1 cellular context compared by ENCODE assay signal in the genomic region with DNA sequence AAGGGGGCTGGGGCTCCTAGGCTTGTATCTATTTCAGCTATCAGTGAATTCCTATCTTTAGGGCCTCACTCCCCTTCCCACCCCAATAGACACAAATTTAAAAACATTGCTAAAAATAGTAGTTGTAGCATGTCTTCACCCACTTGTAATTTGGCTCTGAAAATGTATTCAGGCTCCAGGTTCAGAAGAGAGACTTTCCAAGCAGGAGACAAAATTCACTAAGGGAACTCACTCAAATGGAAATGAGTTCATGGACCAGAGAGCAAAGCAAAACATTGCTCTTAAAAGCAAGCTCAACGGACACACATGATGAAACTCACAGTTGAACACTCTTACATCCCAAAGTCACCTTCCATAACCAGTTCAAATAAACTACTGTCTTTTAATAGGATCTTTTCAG.
TF ChIP-seq lines count a peak whose summit lies in the region.

No MANE protein-coding gene starts in this region.

TF ChIP-seq in GM12878, 131 proteins besides CTCF, POLR2A, EP300 and RAD21:
- no peak for TF ChIP-seq NFXL1 (IDR thresholded peaks at IDR 0.05; ENCODE audit: borderline replicate concordance)
- no peak for TF ChIP-seq SMC3 (IDR thresholded peaks at IDR 0.05; ENCODE audit: borderline replicate concordance, low read length)
- TF ChIP-seq, protein P1, sequence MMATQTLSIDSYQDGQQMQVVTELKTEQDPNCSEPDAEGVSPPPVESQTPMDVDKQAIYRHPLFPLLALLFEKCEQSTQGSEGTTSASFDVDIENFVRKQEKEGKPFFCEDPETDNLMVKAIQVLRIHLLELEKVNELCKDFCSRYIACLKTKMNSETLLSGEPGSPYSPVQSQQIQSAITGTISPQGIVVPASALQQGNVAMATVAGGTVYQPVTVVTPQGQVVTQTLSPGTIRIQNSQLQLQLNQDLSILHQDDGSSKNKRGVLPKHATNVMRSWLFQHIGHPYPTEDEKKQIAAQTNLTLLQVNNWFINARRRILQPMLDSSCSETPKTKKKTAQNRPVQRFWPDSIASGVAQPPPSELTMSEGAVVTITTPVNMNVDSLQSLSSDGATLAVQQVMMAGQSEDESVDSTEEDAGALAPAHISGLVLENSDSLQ (IDR thresholded peaks at IDR 0.05): no peak
- TF ChIP-seq BHLHE40 (IDR thresholded peaks at IDR 0.05; ENCODE audit: borderline replicate concordance in 1 of 2, low read depth in 2 of 2, low read length in 1 of 2): no peak
- no peak for TF ChIP-seq CREB1 (IDR thresholded peaks at IDR 0.05; ENCODE audit: low read depth)
- TF ChIP-seq, protein P2, sequence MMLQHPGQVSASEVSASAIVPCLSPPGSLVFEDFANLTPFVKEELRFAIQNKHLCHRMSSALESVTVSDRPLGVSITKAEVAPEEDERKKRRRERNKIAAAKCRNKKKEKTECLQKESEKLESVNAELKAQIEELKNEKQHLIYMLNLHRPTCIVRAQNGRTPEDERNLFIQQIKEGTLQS (IDR thresholded peaks at IDR 0.05; ENCODE audit: borderline replicate concordance, extremely low read depth, low read depth, low read length): no peak
- TF ChIP-seq, protein P3, sequence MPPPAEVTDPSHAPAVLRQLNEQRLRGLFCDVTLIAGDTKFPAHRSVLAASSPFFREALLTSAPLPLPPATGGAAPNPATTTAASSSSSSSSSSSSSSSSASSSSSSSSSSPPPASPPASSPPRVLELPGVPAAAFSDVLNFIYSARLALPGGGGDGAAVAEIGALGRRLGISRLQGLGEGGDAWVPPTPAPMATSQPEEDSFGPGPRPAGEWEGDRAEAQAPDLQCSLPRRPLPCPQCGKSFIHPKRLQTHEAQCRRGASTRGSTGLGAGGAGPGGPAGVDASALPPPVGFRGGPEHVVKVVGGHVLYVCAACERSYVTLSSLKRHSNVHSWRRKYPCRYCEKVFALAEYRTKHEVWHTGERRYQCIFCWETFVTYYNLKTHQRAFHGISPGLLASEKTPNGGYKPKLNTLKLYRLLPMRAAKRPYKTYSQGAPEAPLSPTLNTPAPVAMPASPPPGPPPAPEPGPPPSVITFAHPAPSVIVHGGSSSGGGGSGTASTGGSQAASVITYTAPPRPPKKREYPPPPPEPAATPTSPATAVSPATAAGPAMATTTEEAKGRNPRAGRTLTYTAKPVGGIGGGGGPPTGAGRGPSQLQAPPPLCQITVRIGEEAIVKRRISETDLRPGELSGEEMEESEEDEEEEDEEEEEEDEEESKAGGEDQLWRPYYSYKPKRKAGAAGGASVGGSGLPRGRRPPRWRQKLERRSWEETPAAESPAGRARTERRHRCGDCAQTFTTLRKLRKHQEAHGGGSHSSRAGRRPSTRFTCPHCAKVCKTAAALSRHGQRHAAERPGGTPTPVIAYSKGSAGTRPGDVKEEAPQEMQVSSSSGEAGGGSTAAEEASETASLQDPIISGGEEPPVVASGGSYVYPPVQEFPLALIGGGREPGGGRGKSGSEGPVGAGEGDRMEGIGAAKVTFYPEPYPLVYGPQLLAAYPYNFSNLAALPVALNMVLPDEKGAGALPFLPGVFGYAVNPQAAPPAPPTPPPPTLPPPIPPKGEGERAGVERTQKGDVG (CRISPR knock-in tag; IDR thresholded peaks at IDR 0.05): no peak
- TF ChIP-seq, protein P4, sequence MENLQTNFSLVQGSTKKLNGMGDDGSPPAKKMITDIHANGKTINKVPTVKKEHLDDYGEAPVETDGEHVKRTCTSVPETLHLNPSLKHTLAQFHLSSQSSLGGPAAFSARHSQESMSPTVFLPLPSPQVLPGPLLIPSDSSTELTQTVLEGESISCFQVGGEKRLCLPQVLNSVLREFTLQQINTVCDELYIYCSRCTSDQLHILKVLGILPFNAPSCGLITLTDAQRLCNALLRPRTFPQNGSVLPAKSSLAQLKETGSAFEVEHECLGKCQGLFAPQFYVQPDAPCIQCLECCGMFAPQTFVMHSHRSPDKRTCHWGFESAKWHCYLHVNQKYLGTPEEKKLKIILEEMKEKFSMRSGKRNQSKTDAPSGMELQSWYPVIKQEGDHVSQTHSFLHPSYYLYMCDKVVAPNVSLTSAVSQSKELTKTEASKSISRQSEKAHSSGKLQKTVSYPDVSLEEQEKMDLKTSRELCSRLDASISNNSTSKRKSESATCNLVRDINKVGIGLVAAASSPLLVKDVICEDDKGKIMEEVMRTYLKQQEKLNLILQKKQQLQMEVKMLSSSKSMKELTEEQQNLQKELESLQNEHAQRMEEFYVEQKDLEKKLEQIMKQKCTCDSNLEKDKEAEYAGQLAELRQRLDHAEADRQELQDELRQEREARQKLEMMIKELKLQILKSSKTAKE (IDR thresholded peaks at IDR 0.05; ENCODE audit: low read depth, poor library complexity, severe bottlenecking): no peak
- TF ChIP-seq POLR2AphosphoS2 (IDR thresholded peaks at IDR 0.05; ENCODE audit: low read depth, low read length): no peak
- no peak for TF ChIP-seq SMARCA5 (IDR thresholded peaks at IDR 0.05)
- TF ChIP-seq CBX5 (IDR thresholded peaks at IDR 0.05; ENCODE audit: low read depth): no peak
- TF ChIP-seq CHD2 (IDR thresholded peaks at IDR 0.05; ENCODE audit: borderline replicate concordance, low read depth, low read length): no peak
- TF ChIP-seq HDAC2 (IDR thresholded peaks at IDR 0.05): no peak
- no peak for TF ChIP-seq ZNF274 (IDR thresholded peaks at IDR 0.05; ENCODE audit: insufficient read depth, insufficient read length)
- TF ChIP-seq, protein P5, sequence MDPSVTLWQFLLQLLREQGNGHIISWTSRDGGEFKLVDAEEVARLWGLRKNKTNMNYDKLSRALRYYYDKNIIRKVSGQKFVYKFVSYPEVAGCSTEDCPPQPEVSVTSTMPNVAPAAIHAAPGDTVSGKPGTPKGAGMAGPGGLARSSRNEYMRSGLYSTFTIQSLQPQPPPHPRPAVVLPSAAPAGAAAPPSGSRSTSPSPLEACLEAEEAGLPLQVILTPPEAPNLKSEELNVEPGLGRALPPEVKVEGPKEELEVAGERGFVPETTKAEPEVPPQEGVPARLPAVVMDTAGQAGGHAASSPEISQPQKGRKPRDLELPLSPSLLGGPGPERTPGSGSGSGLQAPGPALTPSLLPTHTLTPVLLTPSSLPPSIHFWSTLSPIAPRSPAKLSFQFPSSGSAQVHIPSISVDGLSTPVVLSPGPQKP (IDR thresholded peaks at IDR 0.05; ENCODE audit: low read depth, low read length): no peak
- no peak for TF ChIP-seq SMAD1 (IDR thresholded peaks at IDR 0.05; ENCODE audit: low read depth, partially characterized antibody)
- no peak for TF ChIP-seq CHD4 (IDR thresholded peaks at IDR 0.05)
- no peak for TF ChIP-seq FOXM1 (IDR thresholded peaks at IDR 0.05; ENCODE audit: low read depth, low read length)
- TF ChIP-seq, protein P6, sequence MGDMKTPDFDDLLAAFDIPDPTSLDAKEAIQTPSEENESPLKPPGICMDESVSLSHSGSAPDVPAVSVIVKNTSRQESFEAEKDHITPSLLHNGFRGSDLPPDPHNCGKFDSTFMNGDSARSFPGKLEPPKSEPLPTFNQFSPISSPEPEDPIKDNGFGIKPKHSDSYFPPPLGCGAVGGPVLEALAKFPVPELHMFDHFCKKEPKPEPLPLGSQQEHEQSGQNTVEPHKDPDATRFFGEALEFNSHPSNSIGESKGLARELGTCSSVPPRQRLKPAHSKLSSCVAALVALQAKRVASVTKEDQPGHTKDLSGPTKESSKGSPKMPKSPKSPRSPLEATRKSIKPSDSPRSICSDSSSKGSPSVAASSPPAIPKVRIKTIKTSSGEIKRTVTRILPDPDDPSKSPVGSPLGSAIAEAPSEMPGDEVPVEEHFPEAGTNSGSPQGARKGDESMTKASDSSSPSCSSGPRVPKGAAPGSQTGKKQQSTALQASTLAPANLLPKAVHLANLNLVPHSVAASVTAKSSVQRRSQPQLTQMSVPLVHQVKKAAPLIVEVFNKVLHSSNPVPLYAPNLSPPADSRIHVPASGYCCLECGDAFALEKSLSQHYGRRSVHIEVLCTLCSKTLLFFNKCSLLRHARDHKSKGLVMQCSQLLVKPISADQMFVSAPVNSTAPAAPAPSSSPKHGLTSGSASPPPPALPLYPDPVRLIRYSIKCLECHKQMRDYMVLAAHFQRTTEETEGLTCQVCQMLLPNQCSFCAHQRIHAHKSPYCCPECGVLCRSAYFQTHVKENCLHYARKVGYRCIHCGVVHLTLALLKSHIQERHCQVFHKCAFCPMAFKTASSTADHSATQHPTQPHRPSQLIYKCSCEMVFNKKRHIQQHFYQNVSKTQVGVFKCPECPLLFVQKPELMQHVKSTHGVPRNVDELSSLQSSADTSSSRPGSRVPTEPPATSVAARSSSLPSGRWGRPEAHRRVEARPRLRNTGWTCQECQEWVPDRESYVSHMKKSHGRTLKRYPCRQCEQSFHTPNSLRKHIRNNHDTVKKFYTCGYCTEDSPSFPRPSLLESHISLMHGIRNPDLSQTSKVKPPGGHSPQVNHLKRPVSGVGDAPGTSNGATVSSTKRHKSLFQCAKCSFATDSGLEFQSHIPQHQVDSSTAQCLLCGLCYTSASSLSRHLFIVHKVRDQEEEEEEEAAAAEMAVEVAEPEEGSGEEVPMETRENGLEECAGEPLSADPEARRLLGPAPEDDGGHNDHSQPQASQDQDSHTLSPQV (IDR thresholded peaks at IDR 0.05): no peak
- no peak for TF ChIP-seq YBX1 (IDR thresholded peaks at IDR 0.05)
